Comparison of ENCODE assay signal across 18 cellular contexts in the genomic region with DNA sequence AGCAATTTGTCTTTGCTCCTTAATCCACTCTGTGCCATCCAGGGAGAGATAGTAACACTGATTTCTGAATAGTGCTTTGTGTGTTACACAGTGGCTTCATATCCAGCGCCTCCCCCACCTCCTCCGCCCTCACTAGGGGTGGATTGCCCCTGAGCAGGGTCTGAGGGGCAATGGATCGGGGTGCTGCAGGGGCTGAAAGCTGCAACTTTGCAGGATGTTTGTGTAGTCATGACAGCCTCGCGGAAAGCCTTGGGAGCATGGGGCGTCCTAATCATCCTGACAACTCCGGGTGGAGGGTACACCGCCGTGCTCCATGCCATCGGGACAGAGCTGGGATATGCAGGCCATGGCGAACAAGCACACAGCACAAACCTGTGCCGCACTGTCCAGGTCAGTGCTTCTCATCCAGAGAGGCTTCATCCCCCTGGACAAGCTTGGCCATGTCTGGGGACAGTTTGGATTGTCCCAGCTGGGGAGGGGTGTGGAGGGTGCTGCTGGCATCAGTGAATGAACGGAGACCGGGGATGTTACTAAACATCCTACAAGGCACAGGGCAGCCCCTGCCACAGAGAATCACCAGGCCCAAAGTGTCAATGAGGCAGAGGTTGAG.
DNase-seq lines count a peak whose midpoint lies in the region; ATAC-seq and TF ChIP-seq lines count a peak whose summit lies in the region.
"Had no signal": no experiment of that assay in that cellular context is flagged by ENCODE, and none has a peak within 500 bp of the region (broad histone marks: within the 10 kb centered on the region; RNA-seq: fewer than 3 reads in every experiment).

No MANE protein-coding gene starts in this region.

- H3K56ac ChIP-seq in IMR-90 (ENCODE audit: extremely low read depth, insufficient read depth, low read length) = no peak overlapping the region

- no peak overlapping the region for H3K14ac ChIP-seq in IMR-90 (replicated peaks; ENCODE audit: low read depth, low read length)

- in situ Hi-C loops in IMR-90 (cut with MboI; ENCODE audit: low sequenced_read_pairs) = loop anchor here (10.0 kb wide), 1 partner anchor 150 kb away; no protein-coding TSS in a partner anchor

- H3K4me1 ChIP-seq in IMR-90 (ENCODE audit: control insufficient read depth, insufficient read depth, low read length) (no peaks in the 10 kb centered on the region; the same call in 1 of the 2 replicates), left lung (peaks cover 0 to 5% of the 10 kb centered on the region in 2 donors)
- H3K4me1 ChIP-seq: Caco-2 had no signal

- H3K9me1 ChIP-seq in IMR-90 (ENCODE audit: insufficient read depth, low read length) = peaks cover 7% of the 10 kb centered on the region

- H3K9me3 ChIP-seq in IMR-90 (ENCODE audit: control insufficient read depth, insufficient read depth, low read length) (peaks cover 4% of the 10 kb centered on the region), left lung (peaks cover 0 to 18% of the 10 kb centered on the region in 2 donors)
- H3K9me3 ChIP-seq: Caco-2 had no signal

- no peak overlapping the region for H2BK5ac ChIP-seq in IMR-90 (ENCODE audit: low read depth, low read length, poor library complexity, severe bottlenecking)

- no peak overlapping the region for H3K9ac ChIP-seq in IMR-90 (ENCODE audit: low read depth, low read length)
- H3K9ac ChIP-seq: BLaER1 had no signal

- H4K20me1 ChIP-seq in IMR-90 (ENCODE audit: insufficient read depth, low read length) = no peaks in the 10 kb centered on the region
- H4K20me1 ChIP-seq: BLaER1 had no signal

- no peak overlapping the region for H2AK9ac ChIP-seq in IMR-90 (replicated peaks; ENCODE audit: low read depth, low read length, poor library complexity)

- no peak for TF ChIP-seq POLR2A in IMR-90 (IDR thresholded peaks at IDR 0.05; ENCODE audit: low read depth, low read length)

- no peak overlapping the region for H3K18ac ChIP-seq in IMR-90 (ENCODE audit: low read depth, low read length)

- 78% methylated on average over 6 of the region's 14 CpGs; no CpG with 5 or more reads in 1 of the 2 experiments for WGBS in IMR-90 (ENCODE audit: extremely low coverage in 2 of 2, insufficient read length in 1 of 2), 2 experiments

- TF ChIP-seq CTCF in IMR-90 (conservative IDR thresholded peaks at IDR 0.05; ENCODE audit: low read depth, low read length) (no peak), left lung (IDR thresholded peaks at IDR 0.05) (no peak)

- H2BK20ac ChIP-seq in IMR-90 (ENCODE audit: low read depth, low read length) = no peak overlapping the region

- POLR2A ChIA-PET in IMR-90 (lab: Charles Lee; ENCODE audit: unreplicated experiment) = no interaction called here

- H4K8ac ChIP-seq in IMR-90 (ENCODE audit: low read depth in 2 of 2, low read length in 2 of 2) = no peak overlapping the region

- no peak overlapping the region for H4K91ac ChIP-seq in IMR-90 (ENCODE audit: insufficient read depth, low read depth, low read length)

- H3K36me3 ChIP-seq in IMR-90 (ENCODE audit: control insufficient read depth, insufficient read depth, low read length) = no peaks in the 10 kb centered on the region
- H3K36me3 ChIP-seq in left lung = no peaks in the 10 kb centered on the region
- H3K36me3 ChIP-seq: BLaER1 had no signal

- H3K23ac ChIP-seq in IMR-90 (ENCODE audit: low read depth, low read length) = no peak overlapping the region

- peak; percentile 47 for DNase-seq in activated CD8-positive, alpha-beta memory T cell treated with anti-CD3 and anti-CD28 coated beads for 24 hours
- DNase-seq in activated CD8-positive, alpha-beta memory T cell treated with anti-CD3 and anti-CD28 coated beads, Interleukin-2, amount 50 U/mL, for 48 hours = no peak
- no peak for DNase-seq in IMR-90
- DNase-seq in left lung = peak; percentile 21 to 61
- peak; percentile 43 for DNase-seq in retina
- DNase-seq: 8988T; AML-193; Caco-2; CD8-positive, alpha-beta memory T cell; DND-41; GDM1; GOT3; H9 had no signal

- H3K4me3 ChIP-seq in IMR-90 (ENCODE audit: insufficient read depth, low read depth, low read length) (no peak overlapping the region), left lung (no peak overlapping the region)
- H3K4me3 ChIP-seq: BLaER1 had no signal

- ATAC-seq in IMR-90 (ENCODE audit: low read depth) (no peak), left lung (no peak), HG03025 (IDR thresholded peaks at IDR 0.05; ENCODE audit: low FRiP score, unreplicated experiment) (no peak), HG03175 (IDR thresholded peaks at IDR 0.05; ENCODE audit: unreplicated experiment) (no peak), SK-N-SH treated with all-trans-retinoic acid at 6 μM for 48 hours (no peak)

- no TSS peak for BruUV-seq in IMR-90 (replicated peaks; lab: Mats Ljungman, UMichigan)

- no peak overlapping the region for H3K27ac ChIP-seq in IMR-90 (ENCODE audit: insufficient read depth, low read length)
- H3K27ac ChIP-seq in left lung = no peak overlapping the region
- H3K27ac ChIP-seq: BLaER1, HL-60 had no signal

- CTCF ChIA-PET in IMR-90 (lab: Yijun Ruan, JAX) = no interaction called here

- intact Hi-C loops in IMR-90 (cut with micrococcal nuclease) = loop anchor here (5.0 kb wide), 1 partner anchor 267 kb away; no protein-coding TSS in a partner anchor
- intact Hi-C loops in left lung (cut with DNase I) = loop anchor here in 1 of 2 donors (5.0 kb wide), 1 partner anchor 148 kb away; no protein-coding TSS in a partner anchor

- H2AFZ ChIP-seq in IMR-90 (replicated peaks; ENCODE audit: low read length, poor library complexity) = peak overlapping the region; percentile 21

- H2BK120ac ChIP-seq in IMR-90 (ENCODE audit: low read depth, low read length) = no peak overlapping the region

- no peaks in the 10 kb centered on the region for H3K79me1 ChIP-seq in IMR-90 (ENCODE audit: low read depth in 1 of 2, low read length in 2 of 2)

- H4K5ac ChIP-seq in IMR-90 (ENCODE audit: low read depth, low read length) = no peak overlapping the region

- no peak overlapping the region for H3K4ac ChIP-seq in IMR-90 (ENCODE audit: low read depth, low read length)

- H3K27me3 ChIP-seq in IMR-90 (ENCODE audit: control insufficient read depth, insufficient read depth, low read length) (peaks cover 2% of the 10 kb centered on the region), left lung (peaks cover 0 to 16% of the 10 kb centered on the region in 2 donors)
- H3K27me3 ChIP-seq: BLaER1 had no signal

- dilution Hi-C loops in IMR-90 (cut with HindIII; ENCODE audit: low sequenced_read_pairs, unreplicated experiment) = no loop called here

- no peak overlapping the region for H2BK15ac ChIP-seq in IMR-90 (ENCODE audit: low read depth, low read length)

- TF ChIP-seq RAD21 in IMR-90 (IDR thresholded peaks at IDR 0.05; ENCODE audit: low read length) = no peak

- no peak overlapping the region for H3K4me2 ChIP-seq in IMR-90 (ENCODE audit: low read depth, low read length)
- H3K4me2 ChIP-seq: BLaER1 had no signal

- no peak overlapping the region for H2AK5ac ChIP-seq in IMR-90 (ENCODE audit: low read depth, low read length)

TF ChIP-seq in IMR-90, 13 proteins besides CTCF, POLR2A, EP300 and RAD21 (continues in another document):
- TF ChIP-seq BHLHE40 (IDR thresholded peaks at IDR 0.05; ENCODE audit: low read depth, low read length) (no peak), RFX5 (IDR thresholded peaks at IDR 0.05; ENCODE audit: low read depth, low read length) (no peak), MAFK (IDR thresholded peaks at IDR 0.05; ENCODE audit: low read depth, low read length) (no peak), NFE2L2 (IDR thresholded peaks at IDR 0.05; ENCODE audit: low read depth, low read length) (no peak), CHD1 (IDR thresholded peaks at IDR 0.05; ENCODE audit: low read depth, low read length) (no peak), SMC3 (IDR thresholded peaks at IDR 0.05; ENCODE audit: low read depth, low read length) (no peak), CEBPB (IDR thresholded peaks at IDR 0.05; ENCODE audit: low read depth, low read length) (no peak)
- TF ChIP-seq, protein P1, sequence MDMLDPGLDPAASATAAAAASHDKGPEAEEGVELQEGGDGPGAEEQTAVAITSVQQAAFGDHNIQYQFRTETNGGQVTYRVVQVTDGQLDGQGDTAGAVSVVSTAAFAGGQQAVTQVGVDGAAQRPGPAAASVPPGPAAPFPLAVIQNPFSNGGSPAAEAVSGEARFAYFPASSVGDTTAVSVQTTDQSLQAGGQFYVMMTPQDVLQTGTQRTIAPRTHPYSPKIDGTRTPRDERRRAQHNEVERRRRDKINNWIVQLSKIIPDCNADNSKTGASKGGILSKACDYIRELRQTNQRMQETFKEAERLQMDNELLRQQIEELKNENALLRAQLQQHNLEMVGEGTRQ (IDR thresholded peaks at IDR 0.05; ENCODE audit: low read depth, low read length) = no peak

TF ChIP-seq in SK-N-SH treated with all-trans-retinoic acid at 6 μM for 48 hours, 23 proteins besides CTCF, POLR2A, EP300 and RAD21:
- no peak for TF ChIP-seq ISL1 (CRISPR knock-in tag; IDR thresholded peaks at IDR 0.05)
- TF ChIP-seq ESRRG (CRISPR knock-in tag; IDR thresholded peaks at IDR 0.05) = no peak
- TF ChIP-seq ZNF8 (CRISPR knock-in tag; IDR thresholded peaks at IDR 0.05) = no peak
- TF ChIP-seq ZFP30 (CRISPR knock-in tag; IDR thresholded peaks at IDR 0.05) = no peak
- no peak for TF ChIP-seq RARB (CRISPR knock-in tag; IDR thresholded peaks at IDR 0.05)

Comparison
In these comparisons a context has a peak if more than half of its experiments do, and no peak if none do; other contexts are left out.
1. DNase-seq: peak in activated CD8-positive, alpha-beta memory T cell treated with anti-CD3 and anti-CD28 coated beads for 24 hours (single experiment), left lung (2 of 2) and retina (single experiment); none in activated CD8-positive, alpha-beta memory T cell treated with anti-CD3 and anti-CD28 coated beads, Interleukin-2, amount 50 U/mL, for 48 hours (single experiment) and IMR-90 (single experiment).